In the genomic region with DNA sequence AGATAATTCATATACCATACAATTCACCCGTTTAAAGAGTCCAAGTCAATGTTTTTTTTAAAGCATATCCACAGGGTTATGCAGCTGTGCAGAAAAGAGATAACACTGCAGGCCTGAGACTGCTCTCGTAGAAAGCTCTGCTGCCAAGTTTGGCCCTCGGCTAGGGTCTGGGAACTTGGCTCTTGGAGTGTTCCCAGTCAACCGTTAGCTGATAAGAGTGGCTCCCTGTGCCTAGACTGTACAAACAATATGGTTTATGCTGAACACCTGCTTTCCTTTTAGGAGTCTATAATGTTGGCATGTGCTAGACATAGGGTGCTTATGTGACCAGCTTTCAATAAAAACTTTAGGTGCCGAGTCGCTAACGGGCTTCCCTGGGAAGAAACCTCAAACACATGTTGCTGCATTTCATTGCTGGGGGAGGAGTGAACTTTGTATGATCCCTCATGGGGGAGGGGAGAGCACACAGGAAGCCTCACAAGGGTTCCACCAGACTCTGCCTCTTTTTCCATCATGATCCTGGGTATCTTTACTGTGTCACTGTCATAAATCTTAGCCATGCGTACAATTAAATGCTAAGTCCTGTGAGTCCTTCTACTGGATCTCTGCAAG, we compare ENCODE assay signal across 1 cellular context.
TF ChIP-seq lines count a peak whose summit lies in the region.

No MANE protein-coding gene starts in this region.

TF ChIP-seq in IMR-90, 13 proteins besides CTCF, POLR2A, EP300 and RAD21:
- no peak for TF ChIP-seq BHLHE40 (IDR thresholded peaks at IDR 0.05; ENCODE audit: low read depth, low read length)
- TF ChIP-seq NFE2L2 (IDR thresholded peaks at IDR 0.05; ENCODE audit: low read depth, low read length) = no peak
- TF ChIP-seq USF2 (IDR thresholded peaks at IDR 0.05; ENCODE audit: low read depth, low read length) = no peak
- no peak for TF ChIP-seq CEBPB (IDR thresholded peaks at IDR 0.05; ENCODE audit: low read depth, low read length)
- TF ChIP-seq RCOR1 (IDR thresholded peaks at IDR 0.05; ENCODE audit: insufficient replicate concordance, low read length) = no peak
- no peak for TF ChIP-seq ELK1 (IDR thresholded peaks at IDR 0.05; ENCODE audit: borderline replicate concordance, low read depth, low read length)
- TF ChIP-seq RFX5 (IDR thresholded peaks at IDR 0.05; ENCODE audit: low read depth, low read length) = no peak
- no peak for TF ChIP-seq MAZ (IDR thresholded peaks at IDR 0.05; ENCODE audit: borderline replicate concordance, low read depth, low read length)
- no peak for TF ChIP-seq MAFK (IDR thresholded peaks at IDR 0.05; ENCODE audit: low read depth, low read length)
- TF ChIP-seq CHD1 (IDR thresholded peaks at IDR 0.05; ENCODE audit: low read depth, low read length) = no peak
- TF ChIP-seq SMC3 (IDR thresholded peaks at IDR 0.05; ENCODE audit: low read depth, low read length) = no peak
- TF ChIP-seq MXI1 (IDR thresholded peaks at IDR 0.05; ENCODE audit: borderline replicate concordance, low read depth, low read length) = no peak
- TF ChIP-seq FOS (IDR thresholded peaks at IDR 0.05; ENCODE audit: low read depth, low read length) = no peak
